ENCODE assay signal across 15 cellular contexts in the genomic region with DNA sequence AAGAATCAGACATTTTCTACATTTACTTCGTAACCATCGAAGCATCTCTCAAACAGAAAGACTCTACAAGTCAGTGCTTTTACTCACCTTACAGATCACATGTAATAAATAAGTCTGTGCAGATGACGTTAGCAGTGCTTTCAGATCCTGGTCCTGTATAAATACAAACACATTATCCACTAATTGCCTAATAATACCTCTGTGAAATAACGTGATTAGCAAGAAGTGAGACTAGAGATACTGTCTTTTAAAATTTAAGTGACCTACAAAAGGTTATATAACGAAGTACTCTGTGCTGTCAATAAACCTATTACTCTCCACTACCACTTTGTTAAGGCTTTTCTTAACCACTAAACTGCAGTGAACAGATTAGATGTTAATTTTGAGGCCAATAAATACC.
DNase-seq lines count a peak whose midpoint lies in the region; ATAC-seq, FAIRE-seq and TF ChIP-seq lines count a peak whose summit lies in the region.
"Had no signal": no experiment of that assay in that cellular context is flagged by ENCODE, and none has a peak within 500 bp of the region (broad histone marks: within the 10 kb centered on the region; RNA-seq: fewer than 3 reads in every experiment).

No MANE protein-coding gene starts in this region.

- no peaks in the 10 kb centered on the region for H3K9me3 ChIP-seq in Karpas-422 (ENCODE audit: low read length)
- no peaks in the 10 kb centered on the region for H3K9me3 ChIP-seq in GM12878 (replicated peaks; ENCODE audit: control insufficient read depth, insufficient read depth, low read length)
- no peaks in the 10 kb centered on the region for H3K9me3 ChIP-seq in endocrine pancreas (ENCODE audit: control insufficient read depth, low read length)
- no peaks in the 10 kb centered on the region for H3K9me3 ChIP-seq in BE2C

- H3K9ac ChIP-seq in Karpas-422 (ENCODE audit: low read length), result no peak overlapping the region
- no peak overlapping the region for H3K9ac ChIP-seq in GM12878 (ENCODE audit: control insufficient read depth, insufficient read depth, low read length)
- no peak overlapping the region for H3K9ac ChIP-seq in endocrine pancreas (ENCODE audit: control insufficient read depth, insufficient read depth, low read length)
- H3K9ac ChIP-seq: GM23248 had no signal

- H3K4me2 ChIP-seq in Karpas-422 (ENCODE audit: low read depth, low read length, poor library complexity, severe bottlenecking), result no peak overlapping the region
- H3K4me2 ChIP-seq in GM12878 (ENCODE audit: control insufficient read depth, insufficient read depth), result no peak overlapping the region

- DNase-seq in D721Med (ENCODE audit: insufficient read length, low spot score) (no peak), Karpas-422 (no peak), GM12878 (ENCODE audit: low read depth, low spot score) (no peak), BE2C (no peak), RKO (ENCODE audit: low spot score) (no peak)
- DNase-seq: ACHN; Calu3; CD4-positive, alpha-beta T cell; DMS79; GM23248; H7 had no signal

- TF ChIP-seq CTCF in D721Med (IDR thresholded peaks at IDR 0.05; ENCODE audit: insufficient read depth, missing control alignments), result no peak
- TF ChIP-seq CTCF in GM12878 (IDR thresholded peaks at IDR 0.05 in 2 of 3, conservative IDR thresholded peaks at IDR 0.05 in 1 of 3; ENCODE audit: control insufficient read depth in 2 of 3, extremely low read depth in 1 of 3, insufficient read depth in 1 of 3, low read depth in 3 of 3, low read length in 3 of 3), result no peak
- TF ChIP-seq CTCF in BE2C (IDR thresholded peaks at IDR 0.05; ENCODE audit: low read depth, low read length), result no peak

- H3K36me3 ChIP-seq in Karpas-422 (ENCODE audit: insufficient read depth, low read length), result no peaks in the 10 kb centered on the region
- no peaks in the 10 kb centered on the region for H3K36me3 ChIP-seq in GM12878 (ENCODE audit: control insufficient read depth in 2 of 2, insufficient read depth in 2 of 2, low read length in 1 of 2)
- H3K36me3 ChIP-seq in endocrine pancreas (ENCODE audit: control insufficient read depth, insufficient read depth, low read length), result no peaks in the 10 kb centered on the region
- H3K36me3 ChIP-seq in BE2C, result no peaks in the 10 kb centered on the region

- no peaks in the 10 kb centered on the region for H3K4me1 ChIP-seq in Karpas-422 (ENCODE audit: low read length)
- no peaks in the 10 kb centered on the region for H3K4me1 ChIP-seq in GM12878 (ENCODE audit: control insufficient read depth, insufficient read depth, low read length)
- peaks cover 30% of the 10 kb centered on the region for H3K4me1 ChIP-seq in endocrine pancreas (ENCODE audit: control insufficient read depth, insufficient read depth, low read length)
- H3K4me1 ChIP-seq in BE2C, result no peaks in the 10 kb centered on the region

- WGBS in GM12878 (ENCODE audit: insufficient coverage, insufficient replicate concordance, low lambda C conversion rate, missing lambda C conversion rate), result 26% methylated on average over 5 of the region's 5 CpGs

- H3K27me3 ChIP-seq in Karpas-422 (ENCODE audit: low read length) (no peaks in the 10 kb centered on the region), GM12878 (replicated peaks in 1 of 2; ENCODE audit: control insufficient read depth in 2 of 2, insufficient read depth in 2 of 2, low read length in 1 of 2) (no peaks in the 10 kb centered on the region), endocrine pancreas (ENCODE audit: control insufficient read depth, insufficient read depth, low read length) (no peaks in the 10 kb centered on the region), BE2C (no peaks in the 10 kb centered on the region)

- ATAC-seq in GM12878 (peak; percentile 24), GM19395 (IDR thresholded peaks at IDR 0.05; ENCODE audit: unreplicated experiment) (no peak)

- intact Hi-C loops in GM12878 (cut with micrococcal nuclease; ENCODE audit: unreplicated experiment), result loop anchor here (5.0 kb wide), 2 partner anchors 53 to 68 kb away; no protein-coding TSS in a partner anchor

- H3K4me3 ChIP-seq in Karpas-422 (ENCODE audit: low read length) (no peak overlapping the region), GM12878 (no peak overlapping the region), endocrine pancreas (ENCODE audit: control insufficient read depth, insufficient read depth, low read length) (peak overlapping the region; percentile 53), BE2C (ENCODE audit: low read depth, low read length) (no peak overlapping the region)
- H3K4me3 ChIP-seq: GM23248 had no signal

- peak; percentile 43 to 77; a peak in 2 of 4 replicates for TF ChIP-seq EP300 in GM12878 (IDR thresholded peaks at IDR 0.05; ENCODE audit: borderline replicate concordance in 1 of 2, control insufficient read depth in 1 of 2, low read depth in 2 of 2, low read length in 2 of 2)

- POLR2A ChIA-PET in GM12878 (lab: Charles Lee), result no interaction called here

- in situ Hi-C loops in GM12878 (cut with MboI), result no loop called here

- RAD21 ChIA-PET in GM12878 (lab: Charles Lee; ENCODE audit: unreplicated experiment), result no interaction called here

- H3K27ac ChIP-seq in Karpas-422 (ENCODE audit: low read length) (no peak overlapping the region), GM12878 (ENCODE audit: control insufficient read depth, insufficient read depth) (no peak overlapping the region)
- H3K27ac ChIP-seq: GM23248 had no signal

- H3K9me2 ChIP-seq in Karpas-422 (replicated peaks; ENCODE audit: insufficient read depth, low read length), result no peaks in the 10 kb centered on the region

- CTCF ChIA-PET in GM12878 (lab: Yijun Ruan, JAX), result no interaction called here

- SMC1A ChIA-PET in GM12878 (lab: Charles Lee; ENCODE audit: uncharacterized antibody, unreplicated experiment), result no interaction called here

- no peaks in the 10 kb centered on the region for H4K20me1 ChIP-seq in Karpas-422 (ENCODE audit: insufficient read depth, low read depth, low read length)
- H4K20me1 ChIP-seq in GM12878 (ENCODE audit: control insufficient read depth, insufficient read depth), result no peaks in the 10 kb centered on the region

- TF ChIP-seq POLR2A in GM12878 (IDR thresholded peaks at IDR 0.05; ENCODE audit: low read depth, low read length), result no peak

- peak; percentile 71 for FAIRE-seq in D721Med (lab: Jason Lieb, UNC)
- no peak for FAIRE-seq in GM12878 (lab: Jason Lieb, UNC)
- FAIRE-seq: G401.6, GM12892 had no signal

- no peak for TF ChIP-seq RAD21 in GM12878 (IDR thresholded peaks at IDR 0.05; ENCODE audit: insufficient read depth, low read depth, low read length)

- no TSS peak for BruUV-seq in GM12878 (replicated peaks; lab: Mats Ljungman, UMichigan)

- H2AFZ ChIP-seq in Karpas-422 (ENCODE audit: low read length) (peak overlapping the region; percentile 20; the same call in 1 of the 2 replicates), GM12878 (ENCODE audit: control insufficient read depth, low read depth, low read length) (no peak overlapping the region)
- H2AFZ ChIP-seq: GM23248 had no signal

- H3K79me2 ChIP-seq in Karpas-422 (ENCODE audit: low read length), result no peaks in the 10 kb centered on the region
- no peaks in the 10 kb centered on the region for H3K79me2 ChIP-seq in GM12878 (ENCODE audit: control insufficient read depth, insufficient read depth, low read length)

TF ChIP-seq in GM12878, 131 proteins besides CTCF, POLR2A, EP300 and RAD21 (continues in another document):
- no peak for TF ChIP-seq PAX5 (IDR thresholded peaks at IDR 0.05; ENCODE audit: borderline replicate concordance, low read depth, low read length)
- TF ChIP-seq BHLHE40 (IDR thresholded peaks at IDR 0.05; ENCODE audit: borderline replicate concordance in 1 of 2, low read depth in 2 of 2, low read length in 1 of 2), result peak; percentile 62 to 79; a peak in 3 of 4 replicates
- no peak for TF ChIP-seq ETV6 (conservative IDR thresholded peaks at IDR 0.05 in 1 of 2, IDR thresholded peaks at IDR 0.05 in 1 of 2; ENCODE audit: borderline replicate concordance in 1 of 2, low read depth in 1 of 2)
- TF ChIP-seq FOS (IDR thresholded peaks at IDR 0.05; ENCODE audit: borderline replicate concordance, extremely low read depth, insufficient read length), result no peak
- TF ChIP-seq, protein P1, sequence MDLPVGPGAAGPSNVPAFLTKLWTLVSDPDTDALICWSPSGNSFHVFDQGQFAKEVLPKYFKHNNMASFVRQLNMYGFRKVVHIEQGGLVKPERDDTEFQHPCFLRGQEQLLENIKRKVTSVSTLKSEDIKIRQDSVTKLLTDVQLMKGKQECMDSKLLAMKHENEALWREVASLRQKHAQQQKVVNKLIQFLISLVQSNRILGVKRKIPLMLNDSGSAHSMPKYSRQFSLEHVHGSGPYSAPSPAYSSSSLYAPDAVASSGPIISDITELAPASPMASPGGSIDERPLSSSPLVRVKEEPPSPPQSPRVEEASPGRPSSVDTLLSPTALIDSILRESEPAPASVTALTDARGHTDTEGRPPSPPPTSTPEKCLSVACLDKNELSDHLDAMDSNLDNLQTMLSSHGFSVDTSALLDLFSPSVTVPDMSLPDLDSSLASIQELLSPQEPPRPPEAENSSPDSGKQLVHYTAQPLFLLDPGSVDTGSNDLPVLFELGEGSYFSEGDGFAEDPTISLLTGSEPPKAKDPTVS (IDR thresholded peaks at IDR 0.05; ENCODE audit: low read depth, low read length), result no peak
- no peak for TF ChIP-seq MYB (IDR thresholded peaks at IDR 0.05; ENCODE audit: borderline replicate concordance, low read depth, low read length)
- TF ChIP-seq EED (IDR thresholded peaks at IDR 0.05; ENCODE audit: low read depth), result no peak
- TF ChIP-seq ZZZ3 (IDR thresholded peaks at IDR 0.05; ENCODE audit: control insufficient read depth, insufficient read length, low read depth), result no peak
- TF ChIP-seq CBX5 (IDR thresholded peaks at IDR 0.05; ENCODE audit: low read depth), result no peak
- no peak for TF ChIP-seq BCLAF1 (IDR thresholded peaks at IDR 0.05)
